Comparison of ENCODE assay signal across 8 cellular contexts in the genomic region with DNA sequence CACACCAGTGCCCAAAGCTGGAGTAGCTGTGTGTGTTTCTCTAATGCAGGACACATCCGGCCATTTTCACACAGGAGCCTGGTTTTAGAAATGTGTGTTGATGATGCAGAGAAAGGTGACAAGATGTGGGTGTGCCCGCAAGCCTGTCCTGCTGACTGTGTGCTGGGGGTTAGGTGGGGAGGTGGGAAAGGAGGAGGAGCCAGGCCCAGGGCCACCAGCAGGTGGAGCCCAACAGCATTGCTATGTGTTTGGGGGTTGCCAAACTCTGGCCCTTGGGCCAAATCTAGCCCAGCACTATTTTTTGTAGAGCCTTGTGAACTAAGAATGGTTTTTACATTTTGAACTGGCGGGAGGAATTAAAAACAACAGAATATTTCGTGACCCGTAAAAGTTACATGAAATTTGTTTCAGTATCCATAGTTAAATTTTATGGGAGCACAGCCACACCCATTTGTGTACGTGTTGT.
DNase-seq lines count a peak whose midpoint lies in the region; ATAC-seq and TF ChIP-seq lines count a peak whose summit lies in the region.

No MANE protein-coding gene starts in this region.

- no peak for TF ChIP-seq POLR2A in lower leg skin (IDR thresholded peaks at IDR 0.05)

- H3K4me3 Mint-ChIP-seq in activated CD4-positive, alpha-beta T cell treated with anti-CD3 and anti-CD28 coated beads, Interleukin-2, amount 10 ng/mL, durations not matched to agents 7 days and 5 days, result no peak overlapping the region
- no peak overlapping the region for H3K4me3 Mint-ChIP-seq in progenitor cell of endocrine pancreas (ENCODE audit: low read depth)

- peak overlapping the region; percentile 53 for H3K27ac ChIP-seq in HL-60 (replicated peaks)

- no peaks in the 10 kb centered on the region for H3K27me3 ChIP-seq in HL-60 (ENCODE audit: insufficient read depth, poor library complexity, severe bottlenecking)

- no peaks in the 10 kb centered on the region for H3K27me3 Mint-ChIP-seq in activated CD4-positive, alpha-beta T cell treated with anti-CD3 and anti-CD28 coated beads, Interleukin-2, amount 10 ng/mL, durations not matched to agents 7 days and 5 days
- H3K27me3 Mint-ChIP-seq in progenitor cell of endocrine pancreas, result no peaks in the 10 kb centered on the region

- intact Hi-C loops in lower leg skin (cut with DNase I; ENCODE audit: low total_unique reads), result no loop called here

- H3K4me1 Mint-ChIP-seq in activated CD4-positive, alpha-beta T cell treated with anti-CD3 and anti-CD28 coated beads, Interleukin-2, amount 10 ng/mL, durations not matched to agents 7 days and 5 days, result peaks cover 71% of the 10 kb centered on the region
- H3K4me1 Mint-ChIP-seq in progenitor cell of endocrine pancreas (ENCODE audit: low read depth), result peaks cover 11% of the 10 kb centered on the region

- 80 to 85% methylated on average over 6 of the region's 6 CpGs for WGBS in lower leg skin, 2 donors

- TF ChIP-seq CTCF in GM12865 (IDR thresholded peaks at IDR 0.05; ENCODE audit: insufficient read depth, low read depth, low read length, missing control alignments), result peak; percentile 73
- peak; percentile 43 for TF ChIP-seq CTCF in HL-60 (IDR thresholded peaks at IDR 0.05; ENCODE audit: insufficient read depth, low read length)
- peak; percentile 61 for TF ChIP-seq CTCF in epithelial cell of esophagus (IDR thresholded peaks at IDR 0.05; ENCODE audit: insufficient read depth, low read depth, low read length, missing control alignments)
- TF ChIP-seq CTCF in progenitor cell of endocrine pancreas (IDR thresholded peaks at IDR 0.05; ENCODE audit: unreplicated experiment), result peak; percentile 56
- TF ChIP-seq CTCF in lower leg skin (IDR thresholded peaks at IDR 0.05), result no peak

- POLR2A ChIA-PET in activated CD4-positive, alpha-beta T cell treated with anti-CD3 and anti-CD28 coated beads, Interleukin-2, amount 10 ng/mL, durations not matched to agents 7 days and 5 days (lab: Charles Lee), result no interaction called here

- DNase-seq in GM12865 (ENCODE audit: low read depth), result peak; percentile 64
- peak; percentile 49 to 62 for DNase-seq in HL-60 (ENCODE audit: low read depth in 1 of 2, low spot score in 1 of 2)
- peak; percentile 49 for DNase-seq in activated CD4-positive, alpha-beta T cell treated with anti-CD3 and anti-CD28 coated beads, Interleukin-2, amount 10 ng/mL, durations not matched to agents 7 days and 5 days
- DNase-seq in epithelial cell of esophagus (ENCODE audit: low read depth), result peak; percentile 38
- no peak for DNase-seq in progenitor cell of endocrine pancreas (ENCODE audit: low spot score, unreplicated experiment)
- no peak for DNase-seq in HPDE6-E6E7 (ENCODE audit: extremely low spot score)
- DNase-seq in lower leg skin (ENCODE audit: low spot score in 2 of 2), result no peak

- H3K9me3 Mint-ChIP-seq in activated CD4-positive, alpha-beta T cell treated with anti-CD3 and anti-CD28 coated beads, Interleukin-2, amount 10 ng/mL, durations not matched to agents 7 days and 5 days, result peaks cover 2% of the 10 kb centered on the region
- H3K9me3 Mint-ChIP-seq in progenitor cell of endocrine pancreas (ENCODE audit: low read depth), result no peaks in the 10 kb centered on the region

- H3K36me3 Mint-ChIP-seq in activated CD4-positive, alpha-beta T cell treated with anti-CD3 and anti-CD28 coated beads, Interleukin-2, amount 10 ng/mL, durations not matched to agents 7 days and 5 days (ENCODE audit: low read depth), result peaks cover 7% of the 10 kb centered on the region
- H3K36me3 Mint-ChIP-seq in progenitor cell of endocrine pancreas (ENCODE audit: insufficient read depth), result no peaks in the 10 kb centered on the region

- no peak for ATAC-seq in GM21447 (IDR thresholded peaks at IDR 0.05; ENCODE audit: unreplicated experiment)

- CTCF ChIA-PET in activated CD4-positive, alpha-beta T cell treated with anti-CD3 and anti-CD28 coated beads, Interleukin-2, amount 10 ng/mL, durations not matched to agents 7 days and 5 days (lab: Charles Lee), result interaction anchor here (1.0 to 1.7 kb wide), 3 partner anchors 8 to 30 kb away, joined by 3 to 6 read pairs (median 3); no protein-coding TSS in a partner anchor

- H3K27ac Mint-ChIP-seq in activated CD4-positive, alpha-beta T cell treated with anti-CD3 and anti-CD28 coated beads, Interleukin-2, amount 10 ng/mL, durations not matched to agents 7 days and 5 days, result peak overlapping the region; percentile 68
- H3K27ac Mint-ChIP-seq in progenitor cell of endocrine pancreas, result no peak overlapping the region

- H3K4me3 ChIP-seq in GM12865 (ENCODE audit: low read depth, low read length), result no peak overlapping the region
- no peak overlapping the region for H3K4me3 ChIP-seq in HL-60 (replicated peaks; ENCODE audit: insufficient read depth, low read length)
- no peak overlapping the region for H3K4me3 ChIP-seq in epithelial cell of esophagus (ENCODE audit: low read length)
- H3K4me3 ChIP-seq in lower leg skin (ENCODE audit: low read depth, poor library complexity, severe bottlenecking), result no peak overlapping the region

Comparison
In these comparisons a context has a peak if more than half of its experiments do, and no peak if none do; other contexts are left out.
1. DNase-seq: peak in GM12865 (single experiment), HL-60 (2 of 2), activated CD4-positive, alpha-beta T cell treated with anti-CD3 and anti-CD28 coated beads, Interleukin-2, amount 10 ng/mL, durations not matched to agents 7 days and 5 days (single experiment) and epithelial cell of esophagus (single experiment); none in progenitor cell of endocrine pancreas (single experiment), HPDE6-E6E7 (single experiment) and lower leg skin (0 of 2).
2. CTCF ChIP-seq: peak in GM12865 (single experiment), HL-60 (single experiment), epithelial cell of esophagus (single experiment) and progenitor cell of endocrine pancreas (single experiment); none in lower leg skin (0 of 3).